Comparison of ENCODE assay signal across 15 cellular contexts in the genomic region with DNA sequence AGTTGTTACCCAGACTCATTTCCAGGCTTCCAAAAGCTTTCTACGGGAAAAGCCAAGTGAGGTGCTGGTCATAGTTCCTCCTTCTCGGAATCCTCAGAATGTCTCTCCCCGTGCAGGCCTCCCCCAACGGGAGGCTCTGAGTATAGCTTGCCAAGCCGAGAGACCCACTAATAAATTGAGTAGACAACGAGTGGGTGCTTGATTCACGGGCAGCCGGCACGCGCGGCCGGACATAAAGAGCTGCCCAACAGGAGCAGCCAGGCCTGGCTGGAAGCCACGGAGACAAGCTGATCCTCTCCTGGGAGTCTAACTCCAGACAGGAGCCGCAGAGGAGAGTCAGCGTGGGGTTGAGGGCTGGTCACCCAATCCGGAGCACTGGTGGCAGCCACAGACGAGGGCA. TPM values are rescaled to one million over a fixed set of nuclear protein-coding genes. Genes with fewer than 3 reads are reported as not detected.
DNase-seq lines count a peak whose midpoint lies in the region; ATAC-seq, FAIRE-seq and TF ChIP-seq lines count a peak whose summit lies in the region.
"Had no signal": no experiment of that assay in that cellular context is flagged by ENCODE, and none has a peak within 500 bp of the region (broad histone marks: within the 10 kb centered on the region; RNA-seq: fewer than 3 reads in every experiment).

No MANE protein-coding gene starts in this region.

- H3K4me1 Mint-ChIP-seq in HFFc6 (ENCODE audit: low read depth), result peaks cover 44% of the 10 kb centered on the region
- H3K4me1 Mint-ChIP-seq in Calu3 (ENCODE audit: low read depth, unreplicated experiment), result peaks cover 30% of the 10 kb centered on the region

- H3K27me3 Mint-ChIP-seq in HFFc6 (ENCODE audit: insufficient read depth), result no peaks in the 10 kb centered on the region
- no peaks in the 10 kb centered on the region for H3K27me3 Mint-ChIP-seq in Calu3 (ENCODE audit: unreplicated experiment)

- intact Hi-C loops in lower lobe of right lung (cut with DNase I) (no loop called here), gastrocnemius medialis (cut with DNase I; ENCODE audit: low total_unique reads) (loop anchor here (5.0 kb wide), 1 partner anchor 55 kb away; no protein-coding TSS in a partner anchor), Calu3 (cut with micrococcal nuclease; ENCODE audit: unreplicated experiment) (loop anchor here (10.0 kb wide), 2 partner anchors 152 to 188 kb away; no protein-coding TSS in a partner anchor)

- DNase-seq in HFFc6 (no peak), brain microvascular endothelial cell (peak; percentile 49), lower lobe of right lung (peak; percentile 56), gastrocnemius medialis (peak; percentile 39 to 54), D721Med (ENCODE audit: insufficient read length, low spot score) (no peak), cerebellar nuclear complex (lab: John Stamatoyannopoulos, UW) (no peak), Calu3 (no peak)
- DNase-seq: activated CD4-positive, alpha-beta memory T cell treated with anti-CD3 and anti-CD28 coated beads for 36 hours; NCI-H2171 treated with DMSO at 0.1 percent for 48 hours; stimulated activated CD4-positive, alpha-beta T cell treated with anti-CD3 and anti-CD28 coated beads, Interleukin-2, amount 100 ng/mL, for 24 hours; stimulated activated naive CD4-positive, alpha-beta T cell had no signal

- H3K4me1 ChIP-seq in lower lobe of right lung (peaks cover 20% of the 10 kb centered on the region), gastrocnemius medialis (peaks cover 6 to 23% of the 10 kb centered on the region in 2 donors)

- H3K27ac ChIP-seq in brain microvascular endothelial cell (peak overlapping the region; percentile 1), lower lobe of right lung (no peak overlapping the region), gastrocnemius medialis (no peak overlapping the region)
- H3K27ac ChIP-seq: BLaER1 treated with 17β-estradiol and CSF1 and Interleukin-3, amounts not matched to agents 10 nM and 100 nM had no signal

- no TSS peak for BruUV-seq in Calu3 (replicated peaks; lab: Mats Ljungman, UMichigan)

- H3K36me3 ChIP-seq in brain microvascular endothelial cell (replicated peaks), result no peaks in the 10 kb centered on the region
- no peaks in the 10 kb centered on the region for H3K36me3 ChIP-seq in lower lobe of right lung
- no peaks in the 10 kb centered on the region for H3K36me3 ChIP-seq in gastrocnemius medialis
- H3K36me3 ChIP-seq: BLaER1 treated with 17β-estradiol and CSF1 and Interleukin-3, amounts not matched to agents 10 nM and 100 nM had no signal

- ATAC-seq in lower lobe of right lung, result peak in 1 of 2 donors; percentile 21
- peak; percentile 51 to 53 for ATAC-seq in gastrocnemius medialis
- ATAC-seq in GM21619 (IDR thresholded peaks at IDR 0.05; ENCODE audit: unreplicated experiment), result no peak

- no peak overlapping the region for H3K4me3 Mint-ChIP-seq in HFFc6
- H3K4me3 Mint-ChIP-seq in Calu3 (ENCODE audit: low read depth, unreplicated experiment), result no peak overlapping the region
- H3K4me3 Mint-ChIP-seq: activated CD4-positive, alpha-beta memory T cell treated with anti-CD3 and anti-CD28 coated beads for 36 hours had no signal

- H3K9me3 ChIP-seq in lower lobe of right lung (no peaks in the 10 kb centered on the region), gastrocnemius medialis (no peaks in the 10 kb centered on the region)

- H3K36me3 Mint-ChIP-seq in HFFc6 (ENCODE audit: low read depth) (peaks cover 4% of the 10 kb centered on the region; the same call in 1 of the 2 replicates), Calu3 (ENCODE audit: insufficient read depth, unreplicated experiment) (no peaks in the 10 kb centered on the region)
- H3K36me3 Mint-ChIP-seq: activated CD4-positive, alpha-beta memory T cell treated with anti-CD3 and anti-CD28 coated beads for 36 hours had no signal

- H3K27ac Mint-ChIP-seq in HFFc6, result 0 out of 2 replicates have a peak overlapping the region, but pooled peaks have one; percentile 43
- H3K27ac Mint-ChIP-seq in Calu3 (ENCODE audit: unreplicated experiment), result no peak overlapping the region
- H3K27ac Mint-ChIP-seq: activated CD4-positive, alpha-beta memory T cell treated with anti-CD3 and anti-CD28 coated beads for 36 hours had no signal

- H3K4me3 ChIP-seq in brain microvascular endothelial cell (ENCODE audit: low read depth, low read length), result no peak overlapping the region
- no peak overlapping the region for H3K4me3 ChIP-seq in lower lobe of right lung
- H3K4me3 ChIP-seq in gastrocnemius medialis, result peak overlapping the region in 2 of 4 donors; percentile 12 to 15
- H3K4me3 ChIP-seq: BLaER1 treated with 17β-estradiol and CSF1 and Interleukin-3, amounts not matched to agents 10 nM and 100 nM had no signal

- in situ Hi-C loops in brain microvascular endothelial cell (cut with HindIII; ENCODE audit: low pct_ligation_motif_present, low sequenced_read_pairs), result no loop called here
- in situ Hi-C loops in gastrocnemius medialis (cut with MboI; ENCODE audit: low sequenced_read_pairs in 4 of 4), result no loop called here

- TF ChIP-seq POLR2A in gastrocnemius medialis (IDR thresholded peaks at IDR 0.05), result no peak

- H3K9me3 Mint-ChIP-seq in HFFc6 (no peaks in the 10 kb centered on the region), Calu3 (ENCODE audit: low read depth, unreplicated experiment) (no peaks in the 10 kb centered on the region)
- H3K9me3 Mint-ChIP-seq: activated CD4-positive, alpha-beta memory T cell treated with anti-CD3 and anti-CD28 coated beads for 36 hours had no signal

- TF ChIP-seq CTCF in HFFc6 (IDR thresholded peaks at IDR 0.05) (no peak), brain microvascular endothelial cell (IDR thresholded peaks at IDR 0.05; ENCODE audit: low read depth, low read length, missing control alignments) (peak; percentile 31), lower lobe of right lung (IDR thresholded peaks at IDR 0.05) (no peak), gastrocnemius medialis (IDR thresholded peaks at IDR 0.05 in 4 of 5, conservative IDR thresholded peaks at IDR 0.05 in 1 of 5) (no peak), D721Med (IDR thresholded peaks at IDR 0.05; ENCODE audit: insufficient read depth, missing control alignments) (no peak), Calu3 (IDR thresholded peaks at IDR 0.05; ENCODE audit: unreplicated experiment) (no peak)

- CTCF ChIA-PET in Calu3 (lab: Charles Lee), result no interaction called here

- no peaks in the 10 kb centered on the region for H3K27me3 ChIP-seq in brain microvascular endothelial cell (replicated peaks)
- no peaks in the 10 kb centered on the region for H3K27me3 ChIP-seq in lower lobe of right lung (ENCODE audit: low read depth)
- no peaks in the 10 kb centered on the region for H3K27me3 ChIP-seq in gastrocnemius medialis
- H3K27me3 ChIP-seq: BLaER1 treated with 17β-estradiol and CSF1 and Interleukin-3, amounts not matched to agents 10 nM and 100 nM had no signal

- FAIRE-seq in D721Med (lab: Jason Lieb, UNC), result no peak
- FAIRE-seq: islet of Langerhans had no signal

RNA-seq across cellular contexts. Expression of a gene that starts 43.4 kb away (rescaled TPM):
- under 1 TPM in 3 of 6 experiments, not detected in 3; 0.11 to 0.40 (median 0.33) TPM for total RNA-seq in HFFc6 (2021; fragmentation: NEBNext Ultra II Directional; extraction: Animal tissue kit (Norgen Biotek cat#: 25700))
- total RNA-seq in lower lobe of right lung (7.2 TPM), gastrocnemius medialis (10 to 100 TPM; 12.8 to 37.7 (median 23.3) TPM), Calu3 (2022) (1.6 and 2.3 TPM in 2 replicates)
- total RNA-seq: activated CD4-positive, alpha-beta memory T cell treated with anti-CD3 and anti-CD28 coated beads for 36 hours; T-helper 2 cell treated with Interferon-gamma antibody and Interleukin-4, amounts not matched to agents 100 ng/mL and 5 ng/mL, for 36 hours had no signal

Comparison
In these comparisons a context has a peak if more than half of its experiments do, and no peak if none do; other contexts are left out.
1. DNase-seq: peak in brain microvascular endothelial cell (single experiment), lower lobe of right lung (single experiment) and gastrocnemius medialis (2 of 2); none in HFFc6 (single experiment), D721Med (single experiment), cerebellar nuclear complex (0 of 2) and Calu3 (single experiment).